Comparison of ENCODE assay signal across 8 cellular contexts in genomic region chr20:59515013-59515905, GRCh38.
DNase-seq lines count a peak whose midpoint lies in the region; ATAC-seq and TF ChIP-seq lines count a peak whose summit lies in the region.

No MANE protein-coding gene starts in this region.

- WGBS in mammary epithelial cell (ENCODE audit: low coverage, missing lambda C conversion rate): 23% methylated on average over 24 of the region's 32 CpGs
- WGBS in stomach, 5 donors: 17 to 34% (median 28%) methylated on average over 32 of the region's 32 CpGs

- no TSS peak for BruUV-seq in mammary epithelial cell (replicated peaks; lab: Mats Ljungman, UMichigan)

- TF ChIP-seq CTCF in GM13977 (IDR thresholded peaks at IDR 0.05; ENCODE audit: extremely low read depth, insufficient read depth, missing control alignments) (peak; percentile 19), mammary epithelial cell (conservative IDR thresholded peaks at IDR 0.05 in 1 of 2, IDR thresholded peaks at IDR 0.05 in 1 of 2; ENCODE audit: extremely low read depth in 1 of 2, insufficient read depth in 1 of 2, low read depth in 1 of 2, low read length in 2 of 2) (peak; percentile 70 to 82), stomach (IDR thresholded peaks at IDR 0.05) (peak in 5 of 7 experiments; percentile 42 to 89 (median 78))

- no peak for ATAC-seq in GM21381 (IDR thresholded peaks at IDR 0.05; ENCODE audit: unreplicated experiment)
- no peak for ATAC-seq in GM21390 (IDR thresholded peaks at IDR 0.05; ENCODE audit: unreplicated experiment)

- H3K9ac ChIP-seq in mammary epithelial cell (ENCODE audit: insufficient read depth, low read length): no peak overlapping the region

- no peaks in the 10 kb centered on the region for H3K79me2 ChIP-seq in mammary epithelial cell (ENCODE audit: insufficient read depth, low read length)

- no peaks in the 10 kb centered on the region for H3K36me3 ChIP-seq in mammary epithelial cell (ENCODE audit: insufficient read depth, low read length)
- no peaks in the 10 kb centered on the region for H3K36me3 ChIP-seq in stomach

- H3K27ac ChIP-seq in mammary epithelial cell (ENCODE audit: insufficient read depth, low read depth, low read length) (no peak overlapping the region), stomach (no peak overlapping the region)

- no peak overlapping the region for H3K4me2 ChIP-seq in mammary epithelial cell (ENCODE audit: insufficient read depth, low read depth, low read length)

- H4K20me1 ChIP-seq in mammary epithelial cell (ENCODE audit: insufficient read depth, low read length): no peaks in the 10 kb centered on the region

- TF ChIP-seq POLR2A in stomach (IDR thresholded peaks at IDR 0.05): no peak

- H3K27me3 ChIP-seq in mammary epithelial cell (ENCODE audit: insufficient read depth, low read length): peaks cover 2% of the 10 kb centered on the region
- peaks cover 0 to 76% (median 17%) of the 10 kb centered on the region in 3 donors for H3K27me3 ChIP-seq in stomach

- in situ Hi-C loops in ACHN (cut with HindIII; ENCODE audit: low pct_ligation_motif_present, low pct_unique_long_range_greater_than_20kb, low sequenced_read_pairs): no loop called here
- in situ Hi-C loops in GM13977 (cut with MboI; ENCODE audit: low pct_unique_long_range_greater_than_20kb, low sequenced_read_pairs, unreplicated experiment): no loop called here
- in situ Hi-C loops in mammary epithelial cell (cut with MboI; ENCODE audit: low sequenced_read_pairs in 2 of 2): no loop called here

- H3K9me3 ChIP-seq in mammary epithelial cell (replicated peaks; ENCODE audit: insufficient read depth, low read length): no peaks in the 10 kb centered on the region
- H3K9me3 ChIP-seq in stomach: no peaks in the 10 kb centered on the region

- dilution Hi-C loops in mammary epithelial cell (cut with HindIII; ENCODE audit: low sequenced_read_pairs): no loop called here

- no peak for TF ChIP-seq EP300 in stomach (IDR thresholded peaks at IDR 0.05)

- H3K4me3 ChIP-seq in mammary epithelial cell (replicated peaks in 1 of 3; ENCODE audit: insufficient read depth in 1 of 3, low read depth in 2 of 3, low read length in 3 of 3) (no peak overlapping the region), stomach (no peak overlapping the region)

- peak; percentile 64 for DNase-seq in ACHN
- no peak for DNase-seq in GM13977 (ENCODE audit: low spot score)
- peak; percentile 4 for DNase-seq in NCI-H345 (lab: John Stamatoyannopoulos, UW)
- DNase-seq in mammary epithelial cell: peak; percentile 47
- peak; percentile 55 for DNase-seq in iris pigment epithelial cell (ENCODE audit: low read depth)
- peak; percentile 77 for DNase-seq in stomach

- CTCF ChIA-PET in mammary epithelial cell (lab: Charles Lee; ENCODE audit: low non-redundant PET): no interaction called here

- no peaks in the 10 kb centered on the region for H3K4me1 ChIP-seq in mammary epithelial cell (ENCODE audit: insufficient read depth, low read length)
- H3K4me1 ChIP-seq in stomach: peaks cover 0 to 6% (median 0%) of the 10 kb centered on the region in 4 donors

- intact Hi-C loops in mammary epithelial cell (cut with micrococcal nuclease) (loop anchor here (1.0 to 5.0 kb wide), 3 partner anchors 10 to 653 kb away; no protein-coding TSS in a partner anchor), stomach (cut with DNase I; ENCODE audit: low total_unique reads) (no loop called here)

- H2AFZ ChIP-seq in mammary epithelial cell (ENCODE audit: low read depth, low read length): no peak overlapping the region

Comparison
In these comparisons a context has a peak if more than half of its experiments do, and no peak if none do; other contexts are left out.
1. CTCF ChIP-seq: peak in every context shown above with its lines; median percentile 78 in stomach; 76 in mammary epithelial cell; 19 in GM13977.